Comparison of ENCODE assay signal across 18 cellular contexts in the genomic region with DNA sequence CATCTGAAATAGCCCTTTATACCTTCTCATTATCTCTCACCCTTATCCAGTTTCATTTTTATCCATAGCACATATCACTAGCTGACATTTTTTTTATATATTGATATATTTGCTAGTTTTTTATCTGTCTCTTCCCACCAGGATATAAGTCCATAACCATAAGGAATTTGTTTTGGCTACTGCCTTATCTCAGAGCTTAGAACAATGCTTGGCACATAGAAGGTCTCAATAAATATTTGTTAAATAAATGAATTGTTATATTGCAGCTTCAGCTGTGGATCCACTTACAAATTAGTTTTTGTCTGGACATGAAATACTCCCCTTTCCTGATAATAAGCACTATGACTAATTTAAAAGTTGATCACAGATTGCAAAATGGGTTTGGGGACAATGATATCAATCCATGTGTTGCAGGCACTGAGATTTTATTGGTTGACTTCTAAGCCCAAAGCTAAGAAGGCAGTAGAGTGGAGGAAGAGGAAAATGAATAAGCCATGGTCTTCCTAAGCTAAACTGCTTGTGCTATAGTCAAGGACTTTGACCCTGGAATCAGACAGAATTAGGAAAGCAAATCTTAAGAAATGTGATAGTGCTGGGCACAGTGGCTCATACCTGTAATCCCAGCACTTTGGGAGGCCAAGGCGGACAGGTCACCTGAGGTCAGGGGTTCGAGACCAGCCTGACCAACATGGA.
"Had no signal": no experiment of that assay in that cellular context is flagged by ENCODE, and none has a peak within 500 bp of the region (broad histone marks: within the 10 kb centered on the region; RNA-seq: fewer than 3 reads in every experiment).

No MANE protein-coding gene starts in this region.

- ATAC-seq: gastrocnemius medialis; heart right ventricle; left lobe of liver; naive thymus-derived CD8-positive, alpha-beta T cell had no signal

- H3K27ac ChIP-seq: gastrocnemius medialis, heart right ventricle, neutrophil, right atrium auricular region, sigmoid colon, skin epidermis, thyroid gland, upper lobe of left lung, vagina had no signal

- H3K36me3 ChIP-seq: gastrocnemius medialis, heart right ventricle, neutrophil, right atrium auricular region, sigmoid colon, thyroid gland, upper lobe of left lung, vagina had no signal

- H3K9me3 ChIP-seq: gastrocnemius medialis, heart right ventricle, neutrophil, right atrium auricular region, sigmoid colon, thyroid gland, upper lobe of left lung, vagina had no signal

- H3K4me1 ChIP-seq: heart right ventricle, right atrium auricular region, sigmoid colon, vagina had no signal

- H3K27me3 ChIP-seq: gastrocnemius medialis, heart right ventricle, neutrophil, right atrium auricular region, sigmoid colon, thyroid gland, upper lobe of left lung, vagina had no signal

- H3K4me3 ChIP-seq: gastrocnemius medialis, heart right ventricle, right atrium auricular region, sigmoid colon, skin epidermis, thyroid gland, upper lobe of left lung, vagina had no signal

- DNase-seq: endodermal cell; gastrocnemius medialis; heart right ventricle; hypothalamus; kidney glomerular epithelial cell; mammary epithelial cell; naive thymus-derived CD8-positive, alpha-beta T cell; posterior cingulate gyrus; sigmoid colon; stimulated activated CD4-positive, alpha-beta T cell treated with anti-CD3 and anti-CD28 coated beads, Interleukin-12 subunit alpha, Interleukin-12 subunit beta, amount 100 ng/mL, for 4 hours; stimulated activated naive CD4-positive, alpha-beta T cell; thyroid gland; upper lobe of left lung had no signal
